In the genomic region with DNA sequence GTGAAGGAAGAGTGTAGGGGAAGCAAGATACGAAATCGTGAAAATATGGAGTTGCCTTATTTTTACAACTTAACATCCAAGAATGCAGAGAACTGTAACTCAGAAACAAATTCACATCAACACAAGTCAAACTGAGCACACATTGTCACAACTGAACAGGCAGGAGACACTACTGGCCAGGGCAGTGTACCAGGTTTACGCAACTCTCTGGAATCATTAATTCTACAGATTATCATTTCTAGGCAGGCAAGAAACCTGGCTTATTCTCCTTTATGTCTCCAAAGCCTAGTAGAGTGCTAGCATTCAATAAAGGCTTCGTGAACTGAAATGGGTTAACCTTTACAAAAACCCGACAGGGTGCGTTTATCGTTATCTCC, we compare ENCODE assay signal across 8 cellular contexts. TPM values are rescaled to one million over a fixed set of nuclear protein-coding genes. Genes with fewer than 3 reads are reported as not detected.
DNase-seq lines count a peak whose midpoint lies in the region; ATAC-seq and TF ChIP-seq lines count a peak whose summit lies in the region.

No MANE protein-coding gene starts in this region.

- H2AFZ ChIP-seq in OCI-LY7 (ENCODE audit: low read length) = peak overlapping the region; percentile 78; the same call in 1 of the 2 replicates

- peaks cover 51 to 60% of the 10 kb centered on the region in 2 donors for H3K4me1 Mint-ChIP-seq in natural killer cell treated with Interleukin-12 subunit alpha and Interleukin-12 subunit beta and Interleukin-15 and Interleukin-18, amount 100 ng/mL, for 72 hours (ENCODE audit: low read depth in 2 of 2)

- peaks cover 23% of the 10 kb centered on the region; the same call in 1 of the 2 replicates for H3K79me2 ChIP-seq in OCI-LY7 (ENCODE audit: insufficient read depth, low read depth, low read length)

- H3K4me1 ChIP-seq in OCI-LY7 (ENCODE audit: insufficient read depth, low read length, poor library complexity, severe bottlenecking) = peaks cover 31% of the 10 kb centered on the region

- H3K27ac ChIP-seq in OCI-LY7 (ENCODE audit: low read depth, low read length, poor library complexity, severe bottlenecking) = peak overlapping the region; percentile 68

- H3K27ac Mint-ChIP-seq in natural killer cell treated with Interleukin-12 subunit alpha and Interleukin-12 subunit beta and Interleukin-15 and Interleukin-18, amount 100 ng/mL, for 72 hours = peak overlapping the region; percentile 93 to 97

- H4K20me1 ChIP-seq in OCI-LY7 (ENCODE audit: insufficient read depth, low read length) = no peaks in the 10 kb centered on the region

- peaks cover 15% of the 10 kb centered on the region for H3K36me3 Mint-ChIP-seq in natural killer cell treated with Interleukin-12 subunit alpha and Interleukin-12 subunit beta and Interleukin-15 and Interleukin-18, amount 100 ng/mL, for 72 hours

- POLR2A ChIA-PET in OCI-LY7 (lab: Charles Lee) = interaction anchor here (0.7 kb wide), 1 partner anchor 61 kb away, joined by 3 read pairs; no protein-coding TSS in a partner anchor

- ATAC-seq in natural killer cell treated with Interleukin-12 subunit alpha and Interleukin-12 subunit beta and Interleukin-15 and Interleukin-18, amount 100 ng/mL, for 72 hours = no peak
- ATAC-seq in HG02610 (IDR thresholded peaks at IDR 0.05; ENCODE audit: unreplicated experiment) (no peak), GM21367 (IDR thresholded peaks at IDR 0.05; ENCODE audit: unreplicated experiment) (no peak)

- H3K4me3 ChIP-seq in GM12864 (ENCODE audit: low read depth, low read length) (peak overlapping the region; percentile 80), OCI-LY7 (ENCODE audit: low read depth, low read length, poor library complexity, severe bottlenecking) (peak overlapping the region; percentile 88), epithelial cell of esophagus (ENCODE audit: low read length) (peak overlapping the region; percentile 77)

- H3K9me3 Mint-ChIP-seq in natural killer cell treated with Interleukin-12 subunit alpha and Interleukin-12 subunit beta and Interleukin-15 and Interleukin-18, amount 100 ng/mL, for 72 hours = no peaks in the 10 kb centered on the region

- no peaks in the 10 kb centered on the region for H3K9me2 ChIP-seq in OCI-LY7 (ENCODE audit: insufficient read depth, low read length)

- TF ChIP-seq CTCF in GM12864 (IDR thresholded peaks at IDR 0.05; ENCODE audit: low read depth, low read length, missing control alignments) = no peak
- no peak for TF ChIP-seq CTCF in OCI-LY7 (conservative IDR thresholded peaks at IDR 0.05; ENCODE audit: low read length)
- TF ChIP-seq CTCF in epithelial cell of esophagus (IDR thresholded peaks at IDR 0.05; ENCODE audit: insufficient read depth, low read depth, low read length, missing control alignments) = no peak

- CTCF ChIA-PET in OCI-LY7 (lab: Charles Lee; ENCODE audit: unreplicated experiment) = interaction anchor here (0.6 kb wide), 1 partner anchor 45 kb away, joined by 3 read pairs; no protein-coding TSS in a partner anchor

- H3K36me3 ChIP-seq in OCI-LY7 (ENCODE audit: insufficient read depth, low read length) = peaks cover 22% of the 10 kb centered on the region; the same call in 1 of the 2 replicates

- intact Hi-C loops in OCI-LY7 (cut with micrococcal nuclease; ENCODE audit: unreplicated experiment) = loop anchor here (10.0 kb wide), 1 partner anchor 163 kb away; a partner anchor contains a TSS

- DNase-seq in GM12864 (ENCODE audit: low read depth) (no peak), OCI-LY7 (ENCODE audit: low spot score) (no peak), epithelial cell of esophagus (ENCODE audit: low read depth) (peak; percentile 21), C1 segment of cervical spinal cord (lab: John Stamatoyannopoulos, UW) (no peak), middle frontal gyrus (ENCODE audit: extremely low spot score, low spot score) (no peak)
- DNase-seq in natural killer cell treated with Interleukin-12 subunit alpha and Interleukin-12 subunit beta and Interleukin-15 and Interleukin-18, amount 100 ng/mL, for 72 hours (ENCODE audit: low spot score) = no peak

- H3K9me3 ChIP-seq in OCI-LY7 (ENCODE audit: low read length) = no peaks in the 10 kb centered on the region

- TSS peak; percentile 81 for BruUV-seq in OCI-LY7 (replicated peaks; lab: Mats Ljungman, UMichigan)

- peak overlapping the region; percentile 98 for H3K4me2 ChIP-seq in OCI-LY7 (ENCODE audit: low read length)

- H3K4me3 Mint-ChIP-seq in natural killer cell treated with Interleukin-12 subunit alpha and Interleukin-12 subunit beta and Interleukin-15 and Interleukin-18, amount 100 ng/mL, for 72 hours = peak overlapping the region; percentile 94

- no peaks in the 10 kb centered on the region for H3K27me3 Mint-ChIP-seq in natural killer cell treated with Interleukin-12 subunit alpha and Interleukin-12 subunit beta and Interleukin-15 and Interleukin-18, amount 100 ng/mL, for 72 hours

RNA-seq across cellular contexts. Expression of a gene that starts 0.6 kb away (rescaled TPM):
- total RNA-seq in OCI-LY7 (2014; rRNA removed; shearing (Covaris generic)) = 40.0 and 50.1 TPM in 2 replicates
- 32.8 and 33.6 TPM in 2 replicates for total RNA-seq in OCI-LY7 (2022)
- 10 to 100 TPM; 16.6 to 21.4 TPM for total RNA-seq in natural killer cell treated with Interleukin-12 subunit alpha and Interleukin-12 subunit beta and Interleukin-15 and Interleukin-18, amount 100 ng/mL, for 72 hours

RNA-seq across cellular contexts. Expression of a gene that starts 0.7 kb away (rescaled TPM):
- total RNA-seq in OCI-LY7 (2014; rRNA removed; shearing (Covaris generic)) = 19.2 and 24.4 TPM in 2 replicates
- 33.3 and 33.7 TPM in 2 replicates for total RNA-seq in OCI-LY7 (2022)
- 10 to 100 TPM; 29.6 to 31.8 TPM for total RNA-seq in natural killer cell treated with Interleukin-12 subunit alpha and Interleukin-12 subunit beta and Interleukin-15 and Interleukin-18, amount 100 ng/mL, for 72 hours
